8 cellular contexts compared by ENCODE assay signal in the genomic region with DNA sequence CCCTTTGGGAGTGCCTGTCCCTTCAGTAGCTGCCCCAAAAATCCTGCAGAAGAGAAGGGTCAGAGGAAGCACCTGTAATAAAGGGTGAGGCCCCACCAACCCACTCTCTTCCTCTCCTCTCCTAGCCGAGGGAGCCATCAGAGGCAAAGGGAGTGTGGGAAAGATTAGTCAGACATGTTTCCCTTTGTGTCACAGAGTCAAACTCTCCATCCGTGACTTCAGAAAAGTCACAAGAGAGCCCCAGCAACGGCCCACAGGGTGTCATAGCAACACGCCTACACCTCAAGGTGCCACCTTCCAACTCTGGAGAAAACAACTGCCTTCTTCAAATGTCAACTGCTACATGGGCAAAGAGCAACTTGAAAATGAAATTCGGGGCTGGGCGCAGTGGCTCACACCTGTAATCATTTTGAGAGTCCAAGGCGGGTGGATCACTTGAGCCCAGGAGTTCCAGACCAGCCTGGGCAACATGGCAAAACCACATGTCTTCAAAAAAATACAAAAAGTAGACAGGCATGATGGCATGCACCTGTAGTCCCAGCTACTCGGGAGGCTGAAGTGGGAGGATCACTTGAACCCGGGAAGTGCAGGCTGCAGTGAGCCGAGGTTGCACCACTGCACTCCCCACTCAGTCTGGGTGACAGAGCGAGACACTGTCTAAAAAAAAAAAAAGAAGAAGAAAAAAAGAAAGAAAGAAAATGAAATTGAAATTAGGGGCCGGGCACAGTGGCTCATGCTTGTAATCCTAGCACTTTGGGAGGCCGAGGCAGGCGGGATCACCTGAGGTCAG. TPM values are rescaled to one million over a fixed set of nuclear protein-coding genes. Genes with fewer than 3 reads are reported as not detected.
DNase-seq lines count a peak whose midpoint lies in the region; ATAC-seq lines count a peak whose summit lies in the region.

No MANE protein-coding gene starts in this region.

- H3K9ac ChIP-seq in mesenchymal stem cell (ENCODE audit: low read length) = no peak overlapping the region

- H3K18ac ChIP-seq in mesenchymal stem cell (ENCODE audit: low read depth in 1 of 2, low read length in 2 of 2) = no peak overlapping the region

- no peaks in the 10 kb centered on the region for H3K27me3 Mint-ChIP-seq in stimulated activated naive CD8-positive, alpha-beta T cell treated with anti-CD3 and anti-CD28 coated beads, Interleukin-15, amount 100 ng/mL, for 72 hours

- H3K4me1 Mint-ChIP-seq in stimulated activated naive CD8-positive, alpha-beta T cell treated with anti-CD3 and anti-CD28 coated beads, Interleukin-15, amount 100 ng/mL, for 72 hours = peaks cover 88% of the 10 kb centered on the region

- H3K27ac ChIP-seq in mesenchymal stem cell (ENCODE audit: low read length, poor library complexity, severe bottlenecking) = no peak overlapping the region

- no peak overlapping the region for H3K14ac ChIP-seq in mesenchymal stem cell (ENCODE audit: low read length in 2 of 2)

- peak; percentile 94 to 96 for DNase-seq in activated CD4-positive, alpha-beta T cell treated with anti-CD3 and anti-CD28 coated beads, Interleukin-2, amount 50 U/mL, for 48 hours
- DNase-seq in left lobe of liver (ENCODE audit: low spot score) (peak; percentile 31), mesenchymal stem cell (no peak), NCI-H146 treated with DMSO at 0.1 percent for 48 hours (lab: John Stamatoyannopoulos, UW; ENCODE audit: unreplicated experiment) (no peak), NCI-H748 treated with DMSO at 0.1 percent for 48 hours (lab: John Stamatoyannopoulos, UW) (no peak)
- peak; percentile 90 to 95 for DNase-seq in stimulated activated naive CD8-positive, alpha-beta T cell treated with anti-CD3 and anti-CD28 coated beads, Interleukin-15, amount 100 ng/mL, for 72 hours

- H3K4me1 ChIP-seq in mesenchymal stem cell (ENCODE audit: control insufficient read depth, insufficient read depth, low read depth, low read length) = peaks cover 9% of the 10 kb centered on the region

- H2BK15ac ChIP-seq in mesenchymal stem cell (ENCODE audit: low read depth, poor library complexity, severe bottlenecking) = no peak overlapping the region

- WGBS in mesenchymal stem cell = 90% methylated on average over 14 of the region's 14 CpGs

- H2BK12ac ChIP-seq in mesenchymal stem cell (ENCODE audit: low read length in 2 of 2) = no peak overlapping the region

- H3K4ac ChIP-seq in mesenchymal stem cell (ENCODE audit: low read depth in 1 of 2, low read length in 2 of 2) = no peak overlapping the region

- no peak overlapping the region for H2AK5ac ChIP-seq in mesenchymal stem cell (ENCODE audit: low read length, severe bottlenecking)

- H3K27me3 ChIP-seq in mesenchymal stem cell (ENCODE audit: control insufficient read depth in 1 of 2, insufficient read depth in 1 of 2, low read length in 2 of 2) = no peaks in the 10 kb centered on the region

- H4K8ac ChIP-seq in mesenchymal stem cell (ENCODE audit: low read length) = no peak overlapping the region

- no peaks in the 10 kb centered on the region for H3K9me3 ChIP-seq in mesenchymal stem cell (ENCODE audit: control insufficient read depth, low read length)

- H3K36me3 ChIP-seq in mesenchymal stem cell (ENCODE audit: control insufficient read depth in 1 of 2, insufficient read depth in 2 of 2, low read depth in 1 of 2, low read length in 2 of 2) = no peaks in the 10 kb centered on the region

- peak overlapping the region; percentile 86 to 90 for H3K4me3 Mint-ChIP-seq in stimulated activated naive CD8-positive, alpha-beta T cell treated with anti-CD3 and anti-CD28 coated beads, Interleukin-15, amount 100 ng/mL, for 72 hours

- no peak overlapping the region for H3K4me3 ChIP-seq in mesenchymal stem cell (ENCODE audit: insufficient read depth in 1 of 2, low read depth in 1 of 2, low read length in 2 of 2)

- H2BK5ac ChIP-seq in mesenchymal stem cell (ENCODE audit: low read depth, low read length, poor library complexity, severe bottlenecking) = no peak overlapping the region

- H2AFZ ChIP-seq in mesenchymal stem cell (ENCODE audit: low read depth, low read length) = no peak overlapping the region

- H3K9me3 Mint-ChIP-seq in stimulated activated naive CD8-positive, alpha-beta T cell treated with anti-CD3 and anti-CD28 coated beads, Interleukin-15, amount 100 ng/mL, for 72 hours = no peaks in the 10 kb centered on the region

- no peak overlapping the region for H3K4me2 ChIP-seq in mesenchymal stem cell (ENCODE audit: low read length, poor library complexity, severe bottlenecking)

- no peaks in the 10 kb centered on the region for H3K79me1 ChIP-seq in mesenchymal stem cell (replicated peaks; ENCODE audit: low read length, poor library complexity, severe bottlenecking)

- H3K27ac Mint-ChIP-seq in stimulated activated naive CD8-positive, alpha-beta T cell treated with anti-CD3 and anti-CD28 coated beads, Interleukin-15, amount 100 ng/mL, for 72 hours = peak overlapping the region; percentile 99

- no peak overlapping the region for H2BK120ac ChIP-seq in mesenchymal stem cell (ENCODE audit: low read depth, low read length)

- ATAC-seq in GM18909 (IDR thresholded peaks at IDR 0.05; ENCODE audit: poor library complexity, unreplicated experiment) (peak; percentile 65), HG03066 (IDR thresholded peaks at IDR 0.05; ENCODE audit: low read depth, unreplicated experiment) (peak; percentile 57), left lobe of liver (no peak)
- ATAC-seq in stimulated activated naive CD8-positive, alpha-beta T cell treated with anti-CD3 and anti-CD28 coated beads, Interleukin-15, amount 100 ng/mL, for 72 hours = peak; percentile 92

- H4K91ac ChIP-seq in mesenchymal stem cell (ENCODE audit: low read length) = no peak overlapping the region

- no peak overlapping the region for H3K23ac ChIP-seq in mesenchymal stem cell (ENCODE audit: low read length in 2 of 2)

RNA-seq across cellular contexts. Expression of a gene that starts 17.7 kb away (rescaled TPM):
- 0.58 TPM for total RNA-seq in left lobe of liver
- polyA plus RNA-seq in mesenchymal stem cell (2013, experiment 1 of 2) = not detected
- not detected for polyA plus RNA-seq in mesenchymal stem cell (2013, experiment 2 of 2)

RNA-seq across cellular contexts. Expression of a gene that starts 24.8 kb away (rescaled TPM):
- total RNA-seq in left lobe of liver = 15.8 TPM
- polyA plus RNA-seq in mesenchymal stem cell (2013, experiment 1 of 2) = 10.9 TPM
- polyA plus RNA-seq in mesenchymal stem cell (2013, experiment 2 of 2) = 10.7 TPM

RNA-seq across cellular contexts. Expression of a gene that starts 43.1 kb away (rescaled TPM):
- 106 TPM for total RNA-seq in left lobe of liver
- polyA plus RNA-seq in mesenchymal stem cell (2013, experiment 1 of 2) = 262 TPM
- 265 TPM for polyA plus RNA-seq in mesenchymal stem cell (2013, experiment 2 of 2)

RNA-seq across cellular contexts. Expression of a gene that starts 43.4 kb away (rescaled TPM):
- 6.1 TPM for total RNA-seq in left lobe of liver
- 8.0 TPM for polyA plus RNA-seq in mesenchymal stem cell (2013, experiment 1 of 2)
- 8.6 TPM for polyA plus RNA-seq in mesenchymal stem cell (2013, experiment 2 of 2)

RNA-seq across cellular contexts. Expression of a gene that starts 51.7 kb away (rescaled TPM):
- 6.8 TPM for total RNA-seq in left lobe of liver
- 1.7 TPM for polyA plus RNA-seq in mesenchymal stem cell (2013, experiment 1 of 2)
- polyA plus RNA-seq in mesenchymal stem cell (2013, experiment 2 of 2) = 1.3 TPM

Comparison
In these comparisons a context has a peak if more than half of its experiments do, and no peak if none do; other contexts are left out.
1. DNase-seq: peak in activated CD4-positive, alpha-beta T cell treated with anti-CD3 and anti-CD28 coated beads, Interleukin-2, amount 50 U/mL, for 48 hours (2 of 2), left lobe of liver (single experiment) and stimulated activated naive CD8-positive, alpha-beta T cell treated with anti-CD3 and anti-CD28 coated beads, Interleukin-15, amount 100 ng/mL, for 72 hours (2 of 2); none in mesenchymal stem cell (single experiment), NCI-H146 treated with DMSO at 0.1 percent for 48 hours (single experiment) and NCI-H748 treated with DMSO at 0.1 percent for 48 hours (single experiment).